In genomic region chr9:35829764-35830096, GRCh38 we compare ENCODE assay signal across 8 cellular contexts. TPM values are rescaled to one million over a fixed set of nuclear protein-coding genes. Genes with fewer than 3 reads are reported as not detected.
DNase-seq lines count a peak whose midpoint lies in the region; ATAC-seq and TF ChIP-seq lines count a peak whose summit lies in the region.

No MANE protein-coding gene starts in this region.

- H3K9ac ChIP-seq in GM23248 (peak overlapping the region; percentile 87), SU-DHL-6 (ENCODE audit: low read length) (peak overlapping the region; percentile 60)

- no peaks in the 10 kb centered on the region for H4K20me1 ChIP-seq in GM23248 (ENCODE audit: insufficient read depth)
- H4K20me1 ChIP-seq in SU-DHL-6 (ENCODE audit: low read depth, low read length) = no peaks in the 10 kb centered on the region

- H3K4me1 ChIP-seq in GM23248 (ENCODE audit: insufficient read depth) = peaks cover 27% of the 10 kb centered on the region

- H3K4me3 ChIP-seq in GM23248 (peak overlapping the region; percentile 83), SU-DHL-6 (ENCODE audit: insufficient read depth, low read length, poor library complexity, severe bottlenecking) (peak overlapping the region; percentile 79), fibroblast of the aortic adventitia (ENCODE audit: low read depth, low read length) (peak overlapping the region; percentile 76), skeletal muscle cell (ENCODE audit: low read depth, low read length) (peak overlapping the region; percentile 61)

- H3K36me3 ChIP-seq in GM23248 (ENCODE audit: low read depth) = no peaks in the 10 kb centered on the region
- H3K36me3 ChIP-seq in SU-DHL-6 (ENCODE audit: low read length) = no peaks in the 10 kb centered on the region

- H3K4me2 ChIP-seq in GM23248 (ENCODE audit: unreplicated experiment) (peak overlapping the region; percentile 90), SU-DHL-6 (ENCODE audit: low read depth, low read length, poor library complexity, severe bottlenecking) (peak overlapping the region; percentile 91)

- no peak for ATAC-seq in GM21423 (IDR thresholded peaks at IDR 0.05; ENCODE audit: unreplicated experiment)

- TF ChIP-seq CTCF in SU-DHL-6 (IDR thresholded peaks at IDR 0.05; ENCODE audit: insufficient read depth, low read length, poor library complexity, severe bottlenecking) = no peak
- TF ChIP-seq CTCF in fibroblast of the aortic adventitia (IDR thresholded peaks at IDR 0.05; ENCODE audit: insufficient read depth, low read length) = no peak

- WGBS in GM23248 (ENCODE audit: low coverage in 1 of 2, low lambda C conversion rate in 2 of 2, missing lambda C conversion rate in 2 of 2), 2 experiments = 2 to 17% methylated on average over 2 of the region's 2 CpGs

- no peaks in the 10 kb centered on the region for H3K9me2 ChIP-seq in GM23248 (ENCODE audit: insufficient read depth)
- no peaks in the 10 kb centered on the region for H3K9me2 ChIP-seq in SU-DHL-6 (replicated peaks; ENCODE audit: insufficient read depth, low read length)

- H2AFZ ChIP-seq in GM23248 (peak overlapping the region; percentile 98), SU-DHL-6 (ENCODE audit: low read depth, low read length, severe bottlenecking) (peak overlapping the region; percentile 97)

- peaks cover 10% of the 10 kb centered on the region; the same call in 1 of the 2 replicates for H3K79me2 ChIP-seq in GM23248 (ENCODE audit: insufficient read depth)
- no peaks in the 10 kb centered on the region for H3K79me2 ChIP-seq in SU-DHL-6 (ENCODE audit: insufficient read depth, low read length)

- peak overlapping the region; percentile 53 for H3K27ac ChIP-seq in GM23248
- no peak overlapping the region for H3K27ac ChIP-seq in SU-DHL-6 (ENCODE audit: low read depth, low read length)

- in situ Hi-C loops in GM23248 (cut with MboI) = no loop called here

- H3K27me3 ChIP-seq in GM23248 (replicated peaks; ENCODE audit: insufficient read depth) (no peaks in the 10 kb centered on the region), SU-DHL-6 (ENCODE audit: low read length) (no peaks in the 10 kb centered on the region)

- no peak for DNase-seq in GM23248
- DNase-seq in fibroblast of the aortic adventitia (ENCODE audit: low read depth) = no peak
- DNase-seq in skeletal muscle cell (ENCODE audit: low read depth) = no peak
- no peak for DNase-seq in stimulated activated CD8-positive, alpha-beta memory T cell treated with anti-CD3 and anti-CD28 coated beads, Interleukin-4, amount 100 ng/mL, for 48 hours
- no peak for DNase-seq in NCI-H1930 (lab: John Stamatoyannopoulos, UW)
- DNase-seq in NCI-H774 (lab: John Stamatoyannopoulos, UW) = no peak

- H3F3A ChIP-seq in GM23248 (ENCODE audit: insufficient read depth) (peaks cover 12% of the 10 kb centered on the region), SU-DHL-6 (ENCODE audit: insufficient read depth) (no peaks in the 10 kb centered on the region)

- H3K9me3 ChIP-seq in GM23248 (ENCODE audit: low read depth) (no peaks in the 10 kb centered on the region), SU-DHL-6 (ENCODE audit: insufficient read depth, low read length) (no peaks in the 10 kb centered on the region)

RNA-seq across cellular contexts. Expression of gene TMEM8B, which starts 0.7 kb away (rescaled TPM):
- total RNA-seq in GM23248 (2014; rRNA removed; shearing (Covaris generic)) = 3.7 and 3.9 TPM in 2 replicates
- polyA plus RNA-seq in GM23248 (2016; fragmentation: Nextera tagmentation; extraction: Ambion mirVana) = 4.0 and 4.9 TPM in 2 replicates
- 1.9 and 2.8 TPM in 2 replicates for total RNA-seq in fibroblast of the aortic adventitia (ENCODE audit: low replicate concordance)

RNA-seq across cellular contexts. Expression of gene FAM221B, which starts 1.2 kb away (rescaled TPM):
- total RNA-seq in GM23248 (2014; rRNA removed; shearing (Covaris generic)) = not detected in 2 replicates
- polyA plus RNA-seq in GM23248 (2016; fragmentation: Nextera tagmentation; extraction: Ambion mirVana) = not detected in 2 replicates
- not detected in 2 replicates for total RNA-seq in fibroblast of the aortic adventitia (ENCODE audit: low replicate concordance)

RNA-seq across cellular contexts. Expression of gene HINT2, which starts 14.9 kb away (rescaled TPM):
- total RNA-seq in GM23248 (2014; rRNA removed; shearing (Covaris generic)) = 16.7 and 30.6 TPM in 2 replicates
- 50.7 and 60.5 TPM in 2 replicates for polyA plus RNA-seq in GM23248 (2016; fragmentation: Nextera tagmentation; extraction: Ambion mirVana)
- 24.9 and 32.6 TPM in 2 replicates for total RNA-seq in fibroblast of the aortic adventitia (ENCODE audit: low replicate concordance)

RNA-seq across cellular contexts. Expression of gene SPAG8, which starts 17.7 kb away (rescaled TPM):
- total RNA-seq in GM23248 (2014; rRNA removed; shearing (Covaris generic)) = 0.76 and 0.97 TPM in 2 replicates
- 1.2 and 1.3 TPM in 2 replicates for polyA plus RNA-seq in GM23248 (2016; fragmentation: Nextera tagmentation; extraction: Ambion mirVana)
- 0.81 and 3.3 TPM in 2 replicates for total RNA-seq in fibroblast of the aortic adventitia (ENCODE audit: low replicate concordance)

RNA-seq across cellular contexts. Expression of gene NPR2, which starts 38.3 kb away (rescaled TPM):
- total RNA-seq in GM23248 (2014; rRNA removed; shearing (Covaris generic)) = 26.7 and 26.9 TPM in 2 replicates
- 9.7 and 11.8 TPM in 2 replicates for polyA plus RNA-seq in GM23248 (2016; fragmentation: Nextera tagmentation; extraction: Ambion mirVana)
- 17.1 and 21.4 TPM in 2 replicates for total RNA-seq in fibroblast of the aortic adventitia (ENCODE audit: low replicate concordance)
